Comparison of ENCODE assay signal across 8 cellular contexts in the genomic region with DNA sequence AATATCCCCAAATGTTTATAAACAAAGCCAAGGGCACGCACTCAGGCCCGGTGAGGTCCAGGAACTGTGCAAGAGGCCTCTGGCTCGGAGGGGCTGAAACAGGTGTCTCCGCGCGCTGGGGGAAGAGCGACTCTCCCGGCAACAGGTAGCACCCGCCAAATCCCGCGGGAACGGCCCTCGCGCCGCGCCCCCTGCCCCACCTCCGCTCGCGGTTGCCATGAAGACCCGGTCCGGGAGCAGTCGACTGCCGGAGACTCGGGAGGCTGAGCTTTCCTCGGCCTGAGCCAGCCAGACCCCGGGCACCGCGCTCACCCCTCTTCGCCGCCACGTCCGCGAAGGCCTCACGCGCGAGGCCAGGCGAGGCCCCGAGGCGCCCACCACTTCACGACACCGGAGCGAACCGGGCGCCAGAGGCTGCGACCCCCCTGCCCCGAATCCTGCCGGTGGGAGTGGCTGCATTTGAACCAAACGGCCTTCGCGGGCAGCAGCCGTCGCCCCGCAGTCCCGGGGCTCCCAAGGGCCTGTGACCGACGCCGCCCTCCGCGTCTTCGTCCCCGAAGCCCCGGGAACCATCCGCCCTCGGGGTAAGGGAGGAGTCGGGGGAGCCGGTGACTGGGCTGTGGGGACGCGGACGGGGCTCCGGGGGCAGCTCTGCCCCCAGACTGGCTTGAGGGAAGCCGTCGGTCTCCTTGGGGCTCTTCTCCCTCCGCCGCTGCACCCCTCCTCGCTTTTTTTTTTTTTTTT. TPM values are rescaled to one million over a fixed set of nuclear protein-coding genes. Genes with fewer than 3 reads are reported as not detected.
DNase-seq lines count a peak whose midpoint lies in the region; ATAC-seq, FAIRE-seq and TF ChIP-seq lines count a peak whose summit lies in the region.

A gene with protein sequence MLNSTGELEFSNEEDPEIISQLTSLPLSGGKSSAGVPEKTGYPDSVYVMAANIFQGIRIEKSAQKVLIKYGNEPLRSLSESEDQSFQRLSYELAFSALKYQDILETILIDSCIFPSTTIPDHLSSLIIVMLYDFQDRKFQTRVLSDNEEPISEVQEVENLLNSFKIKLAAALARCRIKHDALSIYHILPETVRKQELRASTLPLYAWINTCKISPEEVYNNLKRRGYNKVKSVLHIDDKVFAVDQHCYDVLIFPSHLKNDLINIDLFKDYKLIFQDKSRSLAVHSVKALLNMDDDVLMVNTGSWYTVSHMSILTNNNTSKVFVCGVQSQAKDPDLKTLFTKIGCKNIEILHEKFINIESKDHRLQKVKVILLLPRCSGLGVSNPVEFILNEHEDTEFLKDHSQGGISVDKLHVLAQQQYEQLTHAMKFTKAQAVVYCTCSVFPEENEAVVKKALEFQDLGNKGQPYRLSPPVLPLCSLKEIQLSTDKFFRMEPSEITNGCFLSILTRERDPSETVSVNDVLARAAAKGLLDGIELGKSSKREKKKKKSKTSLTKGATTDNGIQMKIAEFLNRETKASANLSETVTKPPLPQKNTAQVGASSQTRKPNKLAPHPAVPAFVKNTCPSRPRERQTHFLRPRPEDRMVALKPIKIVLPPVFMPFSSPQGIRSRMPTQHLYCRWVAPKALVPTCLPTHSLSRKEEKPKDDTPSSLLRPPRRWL (plus strand): TSS at position 239 of the 744 bp plus-strand sequence. CDS start 739 bp downstream, outside the sequence.

- TF ChIP-seq CTCF in GM10266 (IDR thresholded peaks at IDR 0.05; ENCODE audit: control insufficient read depth, insufficient read depth, low read depth, missing control alignments), result no peak
- TF ChIP-seq CTCF in OCI-LY1 (IDR thresholded peaks at IDR 0.05; ENCODE audit: low read length), result no peak
- TF ChIP-seq CTCF in choroid plexus epithelial cell (conservative IDR thresholded peaks at IDR 0.05; ENCODE audit: low read depth, low read length), result no peak
- TF ChIP-seq CTCF in liver (IDR thresholded peaks at IDR 0.05; ENCODE audit: low read depth, low read length, missing input control), result no peak
- TF ChIP-seq CTCF in D721Med (IDR thresholded peaks at IDR 0.05; ENCODE audit: insufficient read depth, missing control alignments), result no peak

- DNase-seq in GM10266 (ENCODE audit: extremely low spot score), result peak; percentile 34
- DNase-seq in choroid plexus epithelial cell (ENCODE audit: low read depth), result peak; percentile 15
- no peak for DNase-seq in D721Med (ENCODE audit: insufficient read length, low spot score)

- ATAC-seq in HG03280 (IDR thresholded peaks at IDR 0.05; ENCODE audit: unreplicated experiment), result peak; percentile 67
- ATAC-seq in stimulated activated memory B cell treated with anti-CD40 and anti-IgM and Interleukin-4, amounts not matched to agents 10 μg/mL and 1 μg/mL and 100 μg/mL, for 72 hours, result peak; percentile 71
- ATAC-seq in HG03378 (IDR thresholded peaks at IDR 0.05; ENCODE audit: unreplicated experiment), result no peak

- H3K27me3 ChIP-seq in OCI-LY1 (ENCODE audit: insufficient read depth, low read length), result no peaks in the 10 kb centered on the region; the same call in 1 of the 2 replicates
- peaks cover 0 to 7% (median 0%) of the 10 kb centered on the region in 4 donors for H3K27me3 ChIP-seq in liver (ENCODE audit: control insufficient read depth in 4 of 4, insufficient read depth in 4 of 4, low read length in 3 of 4)

- H3K4me1 Mint-ChIP-seq in stimulated activated memory B cell treated with anti-CD40 and anti-IgM and Interleukin-4, amounts not matched to agents 10 μg/mL and 1 μg/mL and 100 μg/mL, for 72 hours, result peaks cover 8% of the 10 kb centered on the region

- H3K36me3 ChIP-seq in OCI-LY1 (ENCODE audit: insufficient read depth, low read length) (no peaks in the 10 kb centered on the region), liver (ENCODE audit: control insufficient read depth in 4 of 4, insufficient read depth in 3 of 4, low read depth in 1 of 4, low read length in 3 of 4) (no peaks in the 10 kb centered on the region)

- H3F3A ChIP-seq in OCI-LY1 (ENCODE audit: insufficient read depth, low read length), result no peaks in the 10 kb centered on the region

- H3K4me3 ChIP-seq in OCI-LY1 (ENCODE audit: low read depth, low read length, poor library complexity, severe bottlenecking) (peak within 1 kb of the TSS; percentile 23), choroid plexus epithelial cell (ENCODE audit: low read depth, low read length) (peak within 1 kb of the TSS; percentile 47), liver (ENCODE audit: low read depth in 1 of 3, low read length in 3 of 3) (peak within 1 kb of the TSS in 2 of 3 donors; percentile 59 to 62)

- H3K4me2 ChIP-seq in OCI-LY1 (ENCODE audit: low read length), result 0 out of 2 replicates have a peak within 1 kb of the TSS, but pooled peaks have one; percentile 23

- H3K4me1 ChIP-seq in OCI-LY1 (ENCODE audit: insufficient read depth, low read length, severe bottlenecking) (no peaks in the 10 kb centered on the region), liver (ENCODE audit: control insufficient read depth in 4 of 4, insufficient read depth in 4 of 4, low read length in 3 of 4) (peaks cover 0 to 9% (median 6%) of the 10 kb centered on the region in 4 donors)

- H3K27me3 Mint-ChIP-seq in stimulated activated memory B cell treated with anti-CD40 and anti-IgM and Interleukin-4, amounts not matched to agents 10 μg/mL and 1 μg/mL and 100 μg/mL, for 72 hours, result peaks cover 18% of the 10 kb centered on the region

- no peak within 1 kb of the TSS for H3K9ac ChIP-seq in OCI-LY1 (ENCODE audit: low read length)
- no peak within 1 kb of the TSS for H3K9ac ChIP-seq in liver (ENCODE audit: low read depth in 1 of 2, low read length in 2 of 2)

- no peaks in the 10 kb centered on the region for H4K20me1 ChIP-seq in OCI-LY1 (ENCODE audit: insufficient read depth, low read length)

- H3K27ac Mint-ChIP-seq in stimulated activated memory B cell treated with anti-CD40 and anti-IgM and Interleukin-4, amounts not matched to agents 10 μg/mL and 1 μg/mL and 100 μg/mL, for 72 hours, result peak within 1 kb of the TSS; percentile 54

- FAIRE-seq in D721Med (lab: Jason Lieb, UNC), result no peak

- no peaks in the 10 kb centered on the region for H3K36me3 Mint-ChIP-seq in stimulated activated memory B cell treated with anti-CD40 and anti-IgM and Interleukin-4, amounts not matched to agents 10 μg/mL and 1 μg/mL and 100 μg/mL, for 72 hours

- H3K4me3 Mint-ChIP-seq in stimulated activated memory B cell treated with anti-CD40 and anti-IgM and Interleukin-4, amounts not matched to agents 10 μg/mL and 1 μg/mL and 100 μg/mL, for 72 hours, result peak within 1 kb of the TSS; percentile 71

- 3% methylated on average over 75 of the region's 75 CpGs for WGBS in liver

- H2AFZ ChIP-seq in OCI-LY1 (ENCODE audit: low read length), result no peak within 1 kb of the TSS

- no peaks in the 10 kb centered on the region for H3K79me2 ChIP-seq in OCI-LY1 (ENCODE audit: insufficient read depth, low read length)

- no peaks in the 10 kb centered on the region for H3K9me3 ChIP-seq in OCI-LY1 (ENCODE audit: low read length)
- peaks cover 0 to 3% (median 0%) of the 10 kb centered on the region in 4 donors for H3K9me3 ChIP-seq in liver (ENCODE audit: control insufficient read depth in 4 of 4, low read length in 3 of 4)

- no peak for TF ChIP-seq RAD21 in liver (IDR thresholded peaks at IDR 0.05)

- H3K9me3 Mint-ChIP-seq in stimulated activated memory B cell treated with anti-CD40 and anti-IgM and Interleukin-4, amounts not matched to agents 10 μg/mL and 1 μg/mL and 100 μg/mL, for 72 hours, result no peaks in the 10 kb centered on the region

- no peak within 1 kb of the TSS for H3K27ac ChIP-seq in OCI-LY1 (ENCODE audit: low read depth, low read length, poor library complexity, severe bottlenecking)
- no peak within 1 kb of the TSS for H3K27ac ChIP-seq in liver (ENCODE audit: low read depth in 1 of 2, low read length in 2 of 2)

- no peaks in the 10 kb centered on the region for H3K9me2 ChIP-seq in OCI-LY1 (ENCODE audit: low read depth, low read length)

TF ChIP-seq in liver, 16 proteins besides CTCF, POLR2A, EP300 and RAD21:
- no peak for TF ChIP-seq HNF4G (IDR thresholded peaks at IDR 0.05)
- TF ChIP-seq, protein P1, sequence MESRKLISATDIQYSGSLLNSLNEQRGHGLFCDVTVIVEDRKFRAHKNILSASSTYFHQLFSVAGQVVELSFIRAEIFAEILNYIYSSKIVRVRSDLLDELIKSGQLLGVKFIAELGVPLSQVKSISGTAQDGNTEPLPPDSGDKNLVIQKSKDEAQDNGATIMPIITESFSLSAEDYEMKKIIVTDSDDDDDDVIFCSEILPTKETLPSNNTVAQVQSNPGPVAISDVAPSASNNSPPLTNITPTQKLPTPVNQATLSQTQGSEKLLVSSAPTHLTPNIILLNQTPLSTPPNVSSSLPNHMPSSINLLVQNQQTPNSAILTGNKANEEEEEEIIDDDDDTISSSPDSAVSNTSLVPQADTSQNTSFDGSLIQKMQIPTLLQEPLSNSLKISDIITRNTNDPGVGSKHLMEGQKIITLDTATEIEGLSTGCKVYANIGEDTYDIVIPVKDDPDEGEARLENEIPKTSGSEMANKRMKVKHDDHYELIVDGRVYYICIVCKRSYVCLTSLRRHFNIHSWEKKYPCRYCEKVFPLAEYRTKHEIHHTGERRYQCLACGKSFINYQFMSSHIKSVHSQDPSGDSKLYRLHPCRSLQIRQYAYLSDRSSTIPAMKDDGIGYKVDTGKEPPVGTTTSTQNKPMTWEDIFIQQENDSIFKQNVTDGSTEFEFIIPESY (IDR thresholded peaks at IDR 0.05), result peak; percentile 94

RNA-seq across cellular contexts. Expression of the gene that starts here (rescaled TPM):
- 1 to 10 TPM; 2.1 to 4.5 TPM for total RNA-seq in liver
- polyA plus RNA-seq in liver, result under 1 TPM; 0.21 to 0.43 TPM
